ENCODE assay signal across 14 cellular contexts in the genomic region with DNA sequence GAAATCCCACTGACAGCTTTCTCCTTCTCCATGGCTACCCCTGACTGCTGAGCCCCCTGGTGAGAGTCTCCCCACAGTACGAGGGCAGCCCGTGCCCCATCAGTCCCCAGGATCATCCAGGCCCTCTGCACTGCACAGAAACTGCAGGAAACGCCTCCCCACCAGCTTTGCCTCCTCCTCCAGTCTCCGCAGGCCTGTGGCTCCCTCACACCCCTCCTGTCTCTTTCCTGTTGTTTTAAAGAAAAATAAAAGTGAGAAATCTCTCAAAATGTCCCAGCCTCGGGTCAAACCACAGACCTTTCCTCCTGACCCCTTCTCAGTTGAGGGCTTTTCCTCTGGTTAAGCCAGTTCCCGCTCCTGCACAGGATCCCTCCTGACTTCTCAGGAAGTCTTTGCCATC. TPM values are rescaled to one million over a fixed set of nuclear protein-coding genes. Genes with fewer than 3 reads are reported as not detected.
DNase-seq lines count a peak whose midpoint lies in the region; ATAC-seq and TF ChIP-seq lines count a peak whose summit lies in the region.
"Not testable (repeated sequence)": the region's sequence is repeated elsewhere in the genome, so short reads cannot be mapped to it uniquely, and the experiment has no call there.
"Had no signal": no experiment of that assay in that cellular context is flagged by ENCODE, and none has a peak within 500 bp of the region (broad histone marks: within the 10 kb centered on the region; RNA-seq: fewer than 3 reads in every experiment).

No MANE protein-coding gene starts in this region.

- H3K27me3 Mint-ChIP-seq in CD8-positive, alpha-beta T cell (ENCODE audit: low read depth); T-helper 17 cell; activated CD8-positive, alpha-beta memory T cell treated with anti-CD3 and anti-CD28 coated beads, Interleukin-2, amount 10 ng/mL, durations not matched to agents 7 days and 5 days; activated naive CD8-positive, alpha-beta T cell treated with anti-CD3 and anti-CD28 coated beads, Interleukin-2, amount 10 ng/mL, durations not matched to agents 7 days and 5 days; effector memory CD8-positive, alpha-beta T cell; naive thymus-derived CD4-positive, alpha-beta T cell: not testable (repeated sequence)

- not testable (repeated sequence) for H3K36me3 ChIP-seq in CD8-positive, alpha-beta T cell (ENCODE audit: insufficient read depth, low read length); naive thymus-derived CD4-positive, alpha-beta T cell (ENCODE audit: control insufficient read depth in 2 of 3, insufficient read depth in 3 of 3, low read length in 3 of 3)

- not testable (repeated sequence) for H3K9me3 Mint-ChIP-seq in CD8-positive, alpha-beta T cell; activated CD8-positive, alpha-beta memory T cell treated with anti-CD3 and anti-CD28 coated beads, Interleukin-2, amount 10 ng/mL, durations not matched to agents 7 days and 5 days (ENCODE audit: low read depth); activated naive CD8-positive, alpha-beta T cell treated with anti-CD3 and anti-CD28 coated beads, Interleukin-2, amount 10 ng/mL, durations not matched to agents 7 days and 5 days; effector memory CD8-positive, alpha-beta T cell; naive thymus-derived CD4-positive, alpha-beta T cell; stimulated activated effector memory CD8-positive, alpha-beta T cell treated with anti-CD3 and anti-CD28 coated beads, Interleukin-12 subunit alpha, Interleukin-12 subunit beta, amount 100 ng/mL, for 72 hours

- H3K4me1 ChIP-seq in CD8-positive, alpha-beta T cell (ENCODE audit: insufficient read depth, low read length); naive thymus-derived CD4-positive, alpha-beta T cell (ENCODE audit: control insufficient read depth in 2 of 2, insufficient read depth in 2 of 2, low read length in 2 of 2): not testable (repeated sequence)

- CTCF ChIA-PET in CD8-positive, alpha-beta T cell (lab: Charles Lee); activated CD8-positive, alpha-beta memory T cell treated with anti-CD3 and anti-CD28 coated beads, Interleukin-2, amount 10 ng/mL, durations not matched to agents 7 days and 5 days (lab: Charles Lee); naive thymus-derived CD4-positive, alpha-beta T cell (lab: Charles Lee): not testable (repeated sequence)

- TF ChIP-seq CTCF in CD8-positive, alpha-beta T cell (IDR thresholded peaks at IDR 0.05), result not testable (repeated sequence)

- not testable (repeated sequence) for H3K27me3 ChIP-seq in CD8-positive, alpha-beta T cell (ENCODE audit: insufficient read depth, low read length); naive thymus-derived CD4-positive, alpha-beta T cell (ENCODE audit: control insufficient read depth in 2 of 2, insufficient read depth in 2 of 2, low read length in 2 of 2)

- H3K4me1 Mint-ChIP-seq in CD8-positive, alpha-beta T cell (ENCODE audit: low read depth); T-helper 17 cell; activated CD8-positive, alpha-beta memory T cell treated with anti-CD3 and anti-CD28 coated beads, Interleukin-2, amount 10 ng/mL, durations not matched to agents 7 days and 5 days; activated naive CD8-positive, alpha-beta T cell treated with anti-CD3 and anti-CD28 coated beads, Interleukin-2, amount 10 ng/mL, durations not matched to agents 7 days and 5 days; effector memory CD8-positive, alpha-beta T cell (ENCODE audit: low read depth in 2 of 2); naive thymus-derived CD4-positive, alpha-beta T cell; stimulated activated effector memory CD8-positive, alpha-beta T cell treated with anti-CD3 and anti-CD28 coated beads, Interleukin-12 subunit alpha, Interleukin-12 subunit beta, amount 100 ng/mL, for 72 hours: not testable (repeated sequence)

- ATAC-seq in CD8-positive, alpha-beta T cell, result peak; percentile 57
- peak; percentile 69 for ATAC-seq in T-helper 17 cell
- peak; percentile 73 for ATAC-seq in activated CD8-positive, alpha-beta memory T cell treated with anti-CD3 and anti-CD28 coated beads, Interleukin-2, amount 10 ng/mL, durations not matched to agents 7 days and 5 days
- ATAC-seq in activated naive CD8-positive, alpha-beta T cell treated with anti-CD3 and anti-CD28 coated beads, Interleukin-2, amount 10 ng/mL, durations not matched to agents 7 days and 5 days (ENCODE audit: low read depth), result peak; percentile 94
- ATAC-seq in effector memory CD8-positive, alpha-beta T cell (replicated peaks), result peak; percentile 94
- peak; percentile 67 for ATAC-seq in naive thymus-derived CD4-positive, alpha-beta T cell
- peak; percentile 58 for ATAC-seq in stimulated activated effector memory CD8-positive, alpha-beta T cell treated with anti-CD3 and anti-CD28 coated beads, Interleukin-12 subunit alpha, Interleukin-12 subunit beta, amount 100 ng/mL, for 72 hours

- H3K9me3 ChIP-seq in CD8-positive, alpha-beta T cell (ENCODE audit: low read length); T-helper 17 cell (ENCODE audit: control insufficient read depth, low read length, poor library complexity, severe bottlenecking); naive thymus-derived CD4-positive, alpha-beta T cell (ENCODE audit: control insufficient read depth in 2 of 3, low read length in 3 of 3): not testable (repeated sequence)

- not testable (repeated sequence) for H3K4me3 ChIP-seq in CD8-positive, alpha-beta T cell (ENCODE audit: low read depth, low read length); naive thymus-derived CD4-positive, alpha-beta T cell (ENCODE audit: low read length)

- intact Hi-C loops in CD8-positive, alpha-beta T cell (cut with DNase I, micrococcal nuclease); naive thymus-derived CD4-positive, alpha-beta T cell (cut with micrococcal nuclease): not testable (repeated sequence)

- H3K27ac ChIP-seq in CD8-positive, alpha-beta T cell (ENCODE audit: low read depth, low read length); naive thymus-derived CD4-positive, alpha-beta T cell (ENCODE audit: low read depth, low read length): not testable (repeated sequence)

- DNase-seq in CD8-positive, alpha-beta T cell; T-helper 17 cell; activated CD8-positive, alpha-beta memory T cell treated with anti-CD3 and anti-CD28 coated beads, Interleukin-2, amount 10 ng/mL, durations not matched to agents 7 days and 5 days; activated naive CD8-positive, alpha-beta T cell treated with anti-CD3 and anti-CD28 coated beads, Interleukin-2, amount 10 ng/mL, durations not matched to agents 7 days and 5 days; naive thymus-derived CD4-positive, alpha-beta T cell; stimulated activated effector memory CD8-positive, alpha-beta T cell treated with anti-CD3 and anti-CD28 coated beads, Interleukin-12 subunit alpha, Interleukin-12 subunit beta, amount 100 ng/mL, for 72 hours (ENCODE audit: low spot score in 2 of 2): not testable (repeated sequence)
- DNase-seq in effector memory CD8-positive, alpha-beta T cell, result peak in 1 of 3 experiments; percentile 1

- POLR2A ChIA-PET in CD8-positive, alpha-beta T cell (lab: Charles Lee); activated naive CD8-positive, alpha-beta T cell treated with anti-CD3 and anti-CD28 coated beads, Interleukin-2, amount 10 ng/mL, durations not matched to agents 7 days and 5 days (lab: Charles Lee); naive thymus-derived CD4-positive, alpha-beta T cell (lab: Charles Lee): not testable (repeated sequence)

- not testable (repeated sequence) for H3K36me3 Mint-ChIP-seq in CD8-positive, alpha-beta T cell; T-helper 17 cell (ENCODE audit: low read depth); activated CD8-positive, alpha-beta memory T cell treated with anti-CD3 and anti-CD28 coated beads, Interleukin-2, amount 10 ng/mL, durations not matched to agents 7 days and 5 days; activated naive CD8-positive, alpha-beta T cell treated with anti-CD3 and anti-CD28 coated beads, Interleukin-2, amount 10 ng/mL, durations not matched to agents 7 days and 5 days; effector memory CD8-positive, alpha-beta T cell (ENCODE audit: insufficient read depth); naive thymus-derived CD4-positive, alpha-beta T cell; stimulated activated effector memory CD8-positive, alpha-beta T cell treated with anti-CD3 and anti-CD28 coated beads, Interleukin-12 subunit alpha, Interleukin-12 subunit beta, amount 100 ng/mL, for 72 hours

- H3K27ac Mint-ChIP-seq in CD8-positive, alpha-beta T cell; T-helper 17 cell; activated CD8-positive, alpha-beta memory T cell treated with anti-CD3 and anti-CD28 coated beads, Interleukin-2, amount 10 ng/mL, durations not matched to agents 7 days and 5 days; activated naive CD8-positive, alpha-beta T cell treated with anti-CD3 and anti-CD28 coated beads, Interleukin-2, amount 10 ng/mL, durations not matched to agents 7 days and 5 days; effector memory CD8-positive, alpha-beta T cell; naive thymus-derived CD4-positive, alpha-beta T cell; stimulated activated effector memory CD8-positive, alpha-beta T cell treated with anti-CD3 and anti-CD28 coated beads, Interleukin-12 subunit alpha, Interleukin-12 subunit beta, amount 100 ng/mL, for 72 hours: not testable (repeated sequence)

- H3K4me3 Mint-ChIP-seq in CD8-positive, alpha-beta T cell; T-helper 17 cell; activated CD8-positive, alpha-beta memory T cell treated with anti-CD3 and anti-CD28 coated beads, Interleukin-2, amount 10 ng/mL, durations not matched to agents 7 days and 5 days; activated naive CD8-positive, alpha-beta T cell treated with anti-CD3 and anti-CD28 coated beads, Interleukin-2, amount 10 ng/mL, durations not matched to agents 7 days and 5 days; effector memory CD8-positive, alpha-beta T cell; naive thymus-derived CD4-positive, alpha-beta T cell; stimulated activated effector memory CD8-positive, alpha-beta T cell treated with anti-CD3 and anti-CD28 coated beads, Interleukin-12 subunit alpha, Interleukin-12 subunit beta, amount 100 ng/mL, for 72 hours: not testable (repeated sequence)

RNA-seq across cellular contexts. Expression of a gene that starts 29.4 kb away (rescaled TPM):
- under 1 TPM in 1 of 2 experiments, not detected in 1; 0.19 TPM for total RNA-seq in CD8-positive, alpha-beta T cell
- total RNA-seq in T-helper 17 cell, result under 1 TPM; 0.17 to 0.26 TPM
- under 1 TPM; 0.47 to 0.77 TPM for total RNA-seq in activated CD8-positive, alpha-beta memory T cell treated with anti-CD3 and anti-CD28 coated beads, Interleukin-2, amount 10 ng/mL, durations not matched to agents 7 days and 5 days
- 1 to 10 TPM; 1.5 to 2.6 TPM for total RNA-seq in activated naive CD8-positive, alpha-beta T cell treated with anti-CD3 and anti-CD28 coated beads, Interleukin-2, amount 10 ng/mL, durations not matched to agents 7 days and 5 days
- total RNA-seq in naive thymus-derived CD4-positive, alpha-beta T cell, result 1 to 10 TPM in 1 of 5 experiments, under 1 TPM in 2, not detected in 2; 0.22 to 1.1 (median 0.63) TPM
- not detected for polyA plus RNA-seq in naive thymus-derived CD4-positive, alpha-beta T cell
- total RNA-seq: A673; CD8-positive, alpha-beta memory T cell; G401; GM12878; HFFc6 had no signal
- polyA plus RNA-seq: AG04450; CD14-positive monocyte; CD8-positive, alpha-beta memory T cell; GM12878 had no signal
